ENCODE assay signal across 12 cellular contexts in the genomic region with DNA sequence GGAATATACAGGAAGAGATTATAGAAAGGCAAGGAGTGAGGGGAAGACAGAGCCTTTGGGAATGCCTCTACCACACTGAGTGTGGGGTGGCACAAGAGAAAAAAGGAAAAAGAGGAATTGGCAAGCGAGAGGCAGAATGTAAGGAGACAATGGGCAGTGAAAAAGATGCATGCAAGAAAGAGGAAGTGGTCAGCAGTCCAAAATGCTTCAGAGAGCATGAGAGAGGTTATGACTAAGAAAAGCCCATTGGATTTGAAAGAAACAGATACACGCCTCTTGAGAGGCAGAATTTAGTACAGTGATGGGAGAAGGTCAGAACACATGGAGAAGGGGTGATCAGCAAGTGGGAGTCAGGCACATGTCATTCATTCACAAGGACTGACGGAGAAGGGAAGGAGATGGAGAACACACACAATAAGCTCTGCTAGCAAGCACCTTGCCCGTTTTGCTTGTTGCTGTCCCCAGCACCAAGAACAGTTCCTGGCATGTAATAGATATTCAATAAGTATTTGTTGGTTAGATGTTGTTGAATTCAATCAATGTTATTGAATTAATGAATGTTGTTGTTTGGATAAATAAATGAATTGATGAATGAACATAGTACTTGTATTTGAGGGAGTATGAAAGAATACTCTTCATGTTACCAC. TPM values are rescaled to one million over a fixed set of nuclear protein-coding genes. Genes with fewer than 3 reads are reported as not detected.
DNase-seq lines count a peak whose midpoint lies in the region; ATAC-seq, FAIRE-seq and TF ChIP-seq lines count a peak whose summit lies in the region.
"Had no signal": no experiment of that assay in that cellular context is flagged by ENCODE, and none has a peak within 500 bp of the region (broad histone marks: within the 10 kb centered on the region; RNA-seq: fewer than 3 reads in every experiment).

No MANE protein-coding gene starts in this region.

- WGBS in hepatocyte (ENCODE audit: low lambda C conversion rate, missing lambda C conversion rate), result 59% methylated on average over 4 of the region's 4 CpGs

- H3K4me2 ChIP-seq in hepatocyte, result no peak overlapping the region

- H3K36me3 ChIP-seq in hepatocyte (replicated peaks; ENCODE audit: insufficient read depth, low read depth), result no peaks in the 10 kb centered on the region

- H3K79me2 ChIP-seq in hepatocyte, result no peaks in the 10 kb centered on the region

- H3K4me1 ChIP-seq in hepatocyte (ENCODE audit: insufficient read depth), result peaks cover 2% of the 10 kb centered on the region

- H3K27ac ChIP-seq in hepatocyte, result no peak overlapping the region

- H3K27me3 ChIP-seq in hepatocyte, result peaks cover 80% of the 10 kb centered on the region

- TF ChIP-seq CTCF in hepatocyte (IDR thresholded peaks at IDR 0.05; ENCODE audit: poor library complexity), result no peak

- H3K9me3 ChIP-seq in hepatocyte (ENCODE audit: low read depth), result no peaks in the 10 kb centered on the region

- no peak overlapping the region for H3K4me3 ChIP-seq in hepatocyte

- no peaks in the 10 kb centered on the region for H3K9me2 ChIP-seq in hepatocyte (replicated peaks; ENCODE audit: insufficient read depth)

- no peak overlapping the region for H2AFZ ChIP-seq in hepatocyte

- FAIRE-seq in HTR-8/SVneo (lab: Jason Lieb, UNC), result no peak

- no peaks in the 10 kb centered on the region for H4K20me1 ChIP-seq in hepatocyte (ENCODE audit: insufficient read depth, poor library complexity, severe bottlenecking)

- ATAC-seq in GM18519 (IDR thresholded peaks at IDR 0.05; ENCODE audit: low FRiP score, unreplicated experiment) (peak; percentile 95), GM21576 (IDR thresholded peaks at IDR 0.05; ENCODE audit: unreplicated experiment) (peak; percentile 95), HG03196 (IDR thresholded peaks at IDR 0.05; ENCODE audit: unreplicated experiment) (peak; percentile 97)

- DNase-seq in SKM-1 treated with dmso at 0.1 percent for 144 hours (lab: John Stamatoyannopoulos, UW; ENCODE audit: unreplicated experiment), result peak; percentile 91
- no peak for DNase-seq in hepatocyte (ENCODE audit: low spot score)
- no peak for DNase-seq in HTR-8/SVneo (ENCODE audit: insufficient read length, low spot score)
- DNase-seq in NCI-H1048 (lab: John Stamatoyannopoulos, UW), result no peak
- DNase-seq in NCI-H345 (lab: John Stamatoyannopoulos, UW), result no peak
- DNase-seq: activated CD8-positive, alpha-beta memory T cell treated with anti-CD3 and anti-CD28 coated beads, Interleukin-2, amount 50 U/mL, for 4 hours; glutamatergic neuron; NCI-H1930 had no signal

RNA-seq across cellular contexts. Expression of gene DCHS2, which starts 6.3 kb away (rescaled TPM):
- 0.32 and 1.7 TPM in 2 replicates for total RNA-seq in hepatocyte
- 0.01 and 0.12 TPM in 2 replicates for polyA plus RNA-seq in hepatocyte
- total RNA-seq: cardiac septum had no signal
